ENCODE assay signal across 1 cellular context in the genomic region with DNA sequence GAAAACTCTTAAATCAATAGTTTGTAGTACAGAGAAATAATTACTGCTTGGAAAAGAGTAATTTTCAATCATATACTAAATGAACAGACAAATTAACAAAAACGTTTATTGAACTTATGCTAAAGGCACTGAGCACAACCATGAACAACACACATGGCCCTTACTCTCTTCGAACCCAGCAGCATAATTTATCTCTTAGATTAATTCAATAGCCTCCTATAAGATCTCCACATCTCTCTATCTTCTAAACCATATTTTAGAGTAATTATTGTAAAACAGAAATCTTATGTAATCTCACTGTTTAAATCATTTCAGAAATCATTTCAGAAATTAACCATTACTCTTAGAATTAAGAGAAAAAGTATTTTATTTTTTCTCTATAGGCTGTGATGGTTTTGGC.
A peak's percentile ranks its signal among the peaks of the same experiment; 100 is the strongest.
TF ChIP-seq lines count a peak whose summit lies in the region.

No MANE protein-coding gene starts in this region.

TF ChIP-seq in SK-N-SH treated with all-trans-retinoic acid at 6 μM for 48 hours, 23 proteins besides CTCF, POLR2A, EP300 and RAD21 (continued from another document):
- TF ChIP-seq, protein P1, sequence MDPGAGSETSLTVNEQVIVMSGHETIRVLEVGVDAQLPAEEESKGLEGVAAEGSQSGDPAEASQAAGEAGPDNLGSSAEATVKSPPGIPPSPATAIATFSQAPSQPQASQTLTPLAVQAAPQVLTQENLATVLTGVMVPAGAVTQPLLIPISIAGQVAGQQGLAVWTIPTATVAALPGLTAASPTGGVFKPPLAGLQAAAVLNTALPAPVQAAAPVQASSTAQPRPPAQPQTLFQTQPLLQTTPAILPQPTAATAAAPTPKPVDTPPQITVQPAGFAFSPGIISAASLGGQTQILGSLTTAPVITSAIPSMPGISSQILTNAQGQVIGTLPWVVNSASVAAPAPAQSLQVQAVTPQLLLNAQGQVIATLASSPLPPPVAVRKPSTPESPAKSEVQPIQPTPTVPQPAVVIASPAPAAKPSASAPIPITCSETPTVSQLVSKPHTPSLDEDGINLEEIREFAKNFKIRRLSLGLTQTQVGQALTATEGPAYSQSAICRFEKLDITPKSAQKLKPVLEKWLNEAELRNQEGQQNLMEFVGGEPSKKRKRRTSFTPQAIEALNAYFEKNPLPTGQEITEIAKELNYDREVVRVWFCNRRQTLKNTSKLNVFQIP (CRISPR knock-in tag; IDR thresholded peaks at IDR 0.05; ENCODE audit: borderline replicate concordance, low read depth), result no peak
- TF ChIP-seq, protein P2, sequence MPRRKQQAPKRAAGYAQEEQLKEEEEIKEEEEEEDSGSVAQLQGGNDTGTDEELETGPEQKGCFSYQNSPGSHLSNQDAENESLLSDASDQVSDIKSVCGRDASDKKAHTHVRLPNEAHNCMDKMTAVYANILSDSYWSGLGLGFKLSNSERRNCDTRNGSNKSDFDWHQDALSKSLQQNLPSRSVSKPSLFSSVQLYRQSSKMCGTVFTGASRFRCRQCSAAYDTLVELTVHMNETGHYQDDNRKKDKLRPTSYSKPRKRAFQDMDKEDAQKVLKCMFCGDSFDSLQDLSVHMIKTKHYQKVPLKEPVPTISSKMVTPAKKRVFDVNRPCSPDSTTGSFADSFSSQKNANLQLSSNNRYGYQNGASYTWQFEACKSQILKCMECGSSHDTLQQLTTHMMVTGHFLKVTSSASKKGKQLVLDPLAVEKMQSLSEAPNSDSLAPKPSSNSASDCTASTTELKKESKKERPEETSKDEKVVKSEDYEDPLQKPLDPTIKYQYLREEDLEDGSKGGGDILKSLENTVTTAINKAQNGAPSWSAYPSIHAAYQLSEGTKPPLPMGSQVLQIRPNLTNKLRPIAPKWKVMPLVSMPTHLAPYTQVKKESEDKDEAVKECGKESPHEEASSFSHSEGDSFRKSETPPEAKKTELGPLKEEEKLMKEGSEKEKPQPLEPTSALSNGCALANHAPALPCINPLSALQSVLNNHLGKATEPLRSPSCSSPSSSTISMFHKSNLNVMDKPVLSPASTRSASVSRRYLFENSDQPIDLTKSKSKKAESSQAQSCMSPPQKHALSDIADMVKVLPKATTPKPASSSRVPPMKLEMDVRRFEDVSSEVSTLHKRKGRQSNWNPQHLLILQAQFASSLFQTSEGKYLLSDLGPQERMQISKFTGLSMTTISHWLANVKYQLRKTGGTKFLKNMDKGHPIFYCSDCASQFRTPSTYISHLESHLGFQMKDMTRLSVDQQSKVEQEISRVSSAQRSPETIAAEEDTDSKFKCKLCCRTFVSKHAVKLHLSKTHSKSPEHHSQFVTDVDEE (CRISPR knock-in tag; IDR thresholded peaks at IDR 0.05), result 0 out of 2 replicates have a peak, but pooled peaks have one; percentile 25
- TF ChIP-seq, protein P3, sequence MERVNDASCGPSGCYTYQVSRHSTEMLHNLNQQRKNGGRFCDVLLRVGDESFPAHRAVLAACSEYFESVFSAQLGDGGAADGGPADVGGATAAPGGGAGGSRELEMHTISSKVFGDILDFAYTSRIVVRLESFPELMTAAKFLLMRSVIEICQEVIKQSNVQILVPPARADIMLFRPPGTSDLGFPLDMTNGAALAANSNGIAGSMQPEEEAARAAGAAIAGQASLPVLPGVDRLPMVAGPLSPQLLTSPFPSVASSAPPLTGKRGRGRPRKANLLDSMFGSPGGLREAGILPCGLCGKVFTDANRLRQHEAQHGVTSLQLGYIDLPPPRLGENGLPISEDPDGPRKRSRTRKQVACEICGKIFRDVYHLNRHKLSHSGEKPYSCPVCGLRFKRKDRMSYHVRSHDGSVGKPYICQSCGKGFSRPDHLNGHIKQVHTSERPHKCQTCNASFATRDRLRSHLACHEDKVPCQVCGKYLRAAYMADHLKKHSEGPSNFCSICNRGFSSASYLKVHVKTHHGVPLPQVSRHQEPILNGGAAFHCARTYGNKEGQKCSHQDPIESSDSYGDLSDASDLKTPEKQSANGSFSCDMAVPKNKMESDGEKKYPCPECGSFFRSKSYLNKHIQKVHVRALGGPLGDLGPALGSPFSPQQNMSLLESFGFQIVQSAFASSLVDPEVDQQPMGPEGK (CRISPR knock-in tag; IDR thresholded peaks at IDR 0.05; ENCODE audit: borderline replicate concordance), result no peak
- TF ChIP-seq PPARA (CRISPR knock-in tag; IDR thresholded peaks at IDR 0.05; ENCODE audit: borderline replicate concordance), result no peak
